Comparison of ENCODE assay signal across 8 cellular contexts in the genomic region with DNA sequence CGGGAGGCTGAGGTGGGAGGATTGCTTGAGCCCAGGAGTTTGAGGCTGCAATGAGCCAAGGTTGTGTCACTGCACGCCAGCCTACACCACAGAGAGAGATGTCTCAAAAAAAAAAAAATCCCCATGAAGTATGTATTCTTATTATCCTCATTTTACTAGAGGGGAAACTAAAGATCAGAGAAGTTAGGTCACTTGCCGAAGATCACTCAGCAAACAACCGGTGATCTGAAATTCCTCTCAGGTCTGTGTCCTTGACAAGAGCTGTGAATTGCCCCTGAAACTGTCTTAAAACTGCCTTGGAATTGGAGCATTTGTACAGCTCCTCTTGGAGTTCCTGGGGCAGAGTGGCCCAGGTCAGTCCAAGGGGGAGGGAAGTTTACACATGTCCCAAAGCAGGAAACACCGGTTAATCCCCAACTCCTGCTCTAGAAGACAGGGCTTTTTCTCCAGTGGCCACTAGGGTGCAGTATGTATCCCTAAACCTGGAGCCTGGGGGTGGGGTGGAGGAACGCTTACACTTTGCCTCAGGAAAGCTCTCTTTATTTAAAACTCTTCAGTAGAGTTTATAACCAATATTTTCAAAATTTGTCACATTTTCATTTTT. TPM values are rescaled to one million over a fixed set of nuclear protein-coding genes. Genes with fewer than 3 reads are reported as not detected.
DNase-seq lines count a peak whose midpoint lies in the region; ATAC-seq and TF ChIP-seq lines count a peak whose summit lies in the region.

No MANE protein-coding gene starts in this region.

- peak; percentile 76 for DNase-seq in GM10266 (ENCODE audit: extremely low spot score)
- DNase-seq in NCI-H748 treated with DMSO at 0.1 percent for 48 hours (lab: John Stamatoyannopoulos, UW) = peak; percentile 34
- peak; percentile 81 for DNase-seq in activated CD8-positive, alpha-beta T cell treated with anti-CD3 and anti-CD28 coated beads, Interleukin-2, amount 10 ng/mL, durations not matched to agents 7 days and 5 days
- peak; percentile 58 to 60 (median 58) for DNase-seq in effector memory CD8-positive, alpha-beta T cell
- peak; percentile 36 to 46 for DNase-seq in memory B cell (ENCODE audit: low spot score in 2 of 2)
- DNase-seq in stimulated activated CD8-positive, alpha-beta memory T cell treated with anti-CD3 and anti-CD28 coated beads, Interleukin-15, amount 100 ng/mL, for 1 hour (ENCODE audit: low read depth) = peak; percentile 35

- no peak overlapping the region for H3K4me3 Mint-ChIP-seq in activated CD8-positive, alpha-beta T cell treated with anti-CD3 and anti-CD28 coated beads, Interleukin-2, amount 10 ng/mL, durations not matched to agents 7 days and 5 days
- no peak overlapping the region for H3K4me3 Mint-ChIP-seq in effector memory CD8-positive, alpha-beta T cell
- no peak overlapping the region for H3K4me3 Mint-ChIP-seq in memory B cell

- peak; percentile 85 for TF ChIP-seq CTCF in GM10266 (IDR thresholded peaks at IDR 0.05; ENCODE audit: control insufficient read depth, insufficient read depth, low read depth, missing control alignments)

- peak overlapping the region; percentile 35 for H3K27ac Mint-ChIP-seq in activated CD8-positive, alpha-beta T cell treated with anti-CD3 and anti-CD28 coated beads, Interleukin-2, amount 10 ng/mL, durations not matched to agents 7 days and 5 days
- H3K27ac Mint-ChIP-seq in effector memory CD8-positive, alpha-beta T cell = peak overlapping the region in 1 of 2 donors; percentile 33
- no peak overlapping the region for H3K27ac Mint-ChIP-seq in memory B cell

- ATAC-seq in HG03066 (IDR thresholded peaks at IDR 0.05; ENCODE audit: low read depth, unreplicated experiment) (peak; percentile 66), memory B cell (ENCODE audit: low read depth) (peak; percentile 79), HG03378 (IDR thresholded peaks at IDR 0.05; ENCODE audit: unreplicated experiment) (no peak)
- peak; percentile 85 for ATAC-seq in activated CD8-positive, alpha-beta T cell treated with anti-CD3 and anti-CD28 coated beads, Interleukin-2, amount 10 ng/mL, durations not matched to agents 7 days and 5 days
- ATAC-seq in effector memory CD8-positive, alpha-beta T cell (replicated peaks) = peak; percentile 92

- POLR2A ChIA-PET in activated CD8-positive, alpha-beta T cell treated with anti-CD3 and anti-CD28 coated beads, Interleukin-2, amount 10 ng/mL, durations not matched to agents 7 days and 5 days (lab: Charles Lee) = interaction anchor here (0.6 to 1.6 kb wide), 2 partner anchors 41 to 77 kb away, joined by 3 to 5 read pairs; no protein-coding TSS in a partner anchor

- no peaks in the 10 kb centered on the region for H3K27me3 Mint-ChIP-seq in activated CD8-positive, alpha-beta T cell treated with anti-CD3 and anti-CD28 coated beads, Interleukin-2, amount 10 ng/mL, durations not matched to agents 7 days and 5 days (ENCODE audit: low read depth)
- H3K27me3 Mint-ChIP-seq in effector memory CD8-positive, alpha-beta T cell = no peaks in the 10 kb centered on the region
- no peaks in the 10 kb centered on the region for H3K27me3 Mint-ChIP-seq in memory B cell

- H3K36me3 Mint-ChIP-seq in activated CD8-positive, alpha-beta T cell treated with anti-CD3 and anti-CD28 coated beads, Interleukin-2, amount 10 ng/mL, durations not matched to agents 7 days and 5 days (ENCODE audit: low read depth) = peaks cover 11% of the 10 kb centered on the region
- peaks cover 18% of the 10 kb centered on the region for H3K36me3 Mint-ChIP-seq in effector memory CD8-positive, alpha-beta T cell (ENCODE audit: insufficient read depth)
- peaks cover 20% of the 10 kb centered on the region for H3K36me3 Mint-ChIP-seq in memory B cell

- H3K4me1 Mint-ChIP-seq in activated CD8-positive, alpha-beta T cell treated with anti-CD3 and anti-CD28 coated beads, Interleukin-2, amount 10 ng/mL, durations not matched to agents 7 days and 5 days (ENCODE audit: low read depth) = peaks cover 12% of the 10 kb centered on the region
- no peaks in the 10 kb centered on the region for H3K4me1 Mint-ChIP-seq in effector memory CD8-positive, alpha-beta T cell (ENCODE audit: low read depth in 2 of 2)
- no peaks in the 10 kb centered on the region for H3K4me1 Mint-ChIP-seq in memory B cell

- CTCF ChIA-PET in activated CD8-positive, alpha-beta T cell treated with anti-CD3 and anti-CD28 coated beads, Interleukin-2, amount 10 ng/mL, durations not matched to agents 7 days and 5 days (lab: Charles Lee) = interaction anchor here (0.5 to 5.4 kb wide), 44 partner anchors 11 to 346 kb away, joined by 3 to 84 read pairs (median 4); a partner anchor contains a TSS

- H3K9me3 Mint-ChIP-seq in activated CD8-positive, alpha-beta T cell treated with anti-CD3 and anti-CD28 coated beads, Interleukin-2, amount 10 ng/mL, durations not matched to agents 7 days and 5 days (ENCODE audit: insufficient read depth) = no peaks in the 10 kb centered on the region
- H3K9me3 Mint-ChIP-seq in effector memory CD8-positive, alpha-beta T cell = no peaks in the 10 kb centered on the region
- H3K9me3 Mint-ChIP-seq in memory B cell = no peaks in the 10 kb centered on the region

RNA-seq across cellular contexts. Expression of a gene that starts 27.6 kb away (rescaled TPM):
- total RNA-seq in activated CD8-positive, alpha-beta T cell treated with anti-CD3 and anti-CD28 coated beads, Interleukin-2, amount 10 ng/mL, durations not matched to agents 7 days and 5 days = not detected
